In the genomic region with DNA sequence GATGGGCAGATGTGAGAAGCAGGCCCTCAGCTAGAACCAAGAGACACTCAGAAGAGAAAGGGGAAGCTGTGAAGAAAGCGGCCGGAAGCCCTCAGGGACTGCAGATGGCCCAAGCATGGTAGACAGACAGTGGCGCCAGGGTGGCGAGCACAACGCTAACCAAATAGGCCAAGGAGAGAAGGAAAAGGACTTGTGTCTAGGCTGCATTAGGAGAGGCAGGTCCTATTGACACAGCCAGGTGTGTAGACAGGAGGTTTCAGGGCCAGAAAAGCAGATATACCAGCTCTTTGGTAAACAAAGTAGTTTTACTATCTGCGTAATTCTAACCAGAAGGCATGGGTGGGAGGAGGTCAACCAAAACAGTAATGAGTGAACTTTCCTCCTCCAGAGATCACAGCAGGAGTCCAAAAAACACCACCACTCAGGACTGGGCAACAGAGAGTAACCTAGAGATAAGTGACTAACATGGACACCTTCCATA, we compare ENCODE assay signal across 1 cellular context.
TF ChIP-seq lines count a peak whose summit lies in the region.

No MANE protein-coding gene starts in this region.

TF ChIP-seq in HepG2, 621 proteins besides CTCF, POLR2A, EP300 and RAD21 (continued from another document):
- TF ChIP-seq, protein P1, sequence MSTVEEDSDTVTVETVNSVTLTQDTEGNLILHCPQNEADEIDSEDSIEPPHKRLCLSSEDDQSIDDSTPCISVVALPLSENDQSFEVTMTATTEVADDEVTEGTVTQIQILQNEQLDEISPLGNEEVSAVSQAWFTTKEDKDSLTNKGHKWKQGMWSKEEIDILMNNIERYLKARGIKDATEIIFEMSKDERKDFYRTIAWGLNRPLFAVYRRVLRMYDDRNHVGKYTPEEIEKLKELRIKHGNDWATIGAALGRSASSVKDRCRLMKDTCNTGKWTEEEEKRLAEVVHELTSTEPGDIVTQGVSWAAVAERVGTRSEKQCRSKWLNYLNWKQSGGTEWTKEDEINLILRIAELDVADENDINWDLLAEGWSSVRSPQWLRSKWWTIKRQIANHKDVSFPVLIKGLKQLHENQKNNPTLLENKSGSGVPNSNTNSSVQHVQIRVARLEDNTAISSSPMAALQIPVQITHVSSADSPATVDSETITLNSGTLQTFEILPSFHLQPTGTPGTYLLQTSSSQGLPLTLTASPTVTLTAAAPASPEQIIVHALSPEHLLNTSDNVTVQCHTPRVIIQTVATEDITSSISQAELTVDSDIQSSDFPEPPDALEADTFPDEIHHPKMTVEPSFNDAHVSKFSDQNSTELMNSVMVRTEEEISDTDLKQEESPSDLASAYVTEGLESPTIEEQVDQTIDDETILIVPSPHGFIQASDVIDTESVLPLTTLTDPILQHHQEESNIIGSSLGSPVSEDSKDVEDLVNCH (CRISPR knock-in tag; IDR thresholded peaks at IDR 0.05), result no peak
- TF ChIP-seq FOXM1 (CRISPR knock-in tag; IDR thresholded peaks at IDR 0.05), result no peak
- TF ChIP-seq, protein P2, sequence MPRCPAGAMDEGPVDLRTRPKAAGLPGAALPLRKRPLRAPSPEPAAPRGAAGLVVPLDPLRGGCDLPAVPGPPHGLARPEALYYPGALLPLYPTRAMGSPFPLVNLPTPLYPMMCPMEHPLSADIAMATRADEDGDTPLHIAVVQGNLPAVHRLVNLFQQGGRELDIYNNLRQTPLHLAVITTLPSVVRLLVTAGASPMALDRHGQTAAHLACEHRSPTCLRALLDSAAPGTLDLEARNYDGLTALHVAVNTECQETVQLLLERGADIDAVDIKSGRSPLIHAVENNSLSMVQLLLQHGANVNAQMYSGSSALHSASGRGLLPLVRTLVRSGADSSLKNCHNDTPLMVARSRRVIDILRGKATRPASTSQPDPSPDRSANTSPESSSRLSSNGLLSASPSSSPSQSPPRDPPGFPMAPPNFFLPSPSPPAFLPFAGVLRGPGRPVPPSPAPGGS (CRISPR knock-in tag; IDR thresholded peaks at IDR 0.05), result no peak
- TF ChIP-seq, protein P3, sequence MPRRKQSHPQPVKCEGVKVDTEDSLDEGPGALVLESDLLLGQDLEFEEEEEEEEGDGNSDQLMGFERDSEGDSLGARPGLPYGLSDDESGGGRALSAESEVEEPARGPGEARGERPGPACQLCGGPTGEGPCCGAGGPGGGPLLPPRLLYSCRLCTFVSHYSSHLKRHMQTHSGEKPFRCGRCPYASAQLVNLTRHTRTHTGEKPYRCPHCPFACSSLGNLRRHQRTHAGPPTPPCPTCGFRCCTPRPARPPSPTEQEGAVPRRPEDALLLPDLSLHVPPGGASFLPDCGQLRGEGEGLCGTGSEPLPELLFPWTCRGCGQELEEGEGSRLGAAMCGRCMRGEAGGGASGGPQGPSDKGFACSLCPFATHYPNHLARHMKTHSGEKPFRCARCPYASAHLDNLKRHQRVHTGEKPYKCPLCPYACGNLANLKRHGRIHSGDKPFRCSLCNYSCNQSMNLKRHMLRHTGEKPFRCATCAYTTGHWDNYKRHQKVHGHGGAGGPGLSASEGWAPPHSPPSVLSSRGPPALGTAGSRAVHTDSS (CRISPR knock-in tag; conservative IDR thresholded peaks at IDR 0.05), result no peak
- no peak for TF ChIP-seq ZNF713 (CRISPR knock-in tag; IDR thresholded peaks at IDR 0.05)
- TF ChIP-seq KLF15 (CRISPR knock-in tag; IDR thresholded peaks at IDR 0.05; ENCODE audit: borderline replicate concordance), result no peak
- TF ChIP-seq, protein P4, sequence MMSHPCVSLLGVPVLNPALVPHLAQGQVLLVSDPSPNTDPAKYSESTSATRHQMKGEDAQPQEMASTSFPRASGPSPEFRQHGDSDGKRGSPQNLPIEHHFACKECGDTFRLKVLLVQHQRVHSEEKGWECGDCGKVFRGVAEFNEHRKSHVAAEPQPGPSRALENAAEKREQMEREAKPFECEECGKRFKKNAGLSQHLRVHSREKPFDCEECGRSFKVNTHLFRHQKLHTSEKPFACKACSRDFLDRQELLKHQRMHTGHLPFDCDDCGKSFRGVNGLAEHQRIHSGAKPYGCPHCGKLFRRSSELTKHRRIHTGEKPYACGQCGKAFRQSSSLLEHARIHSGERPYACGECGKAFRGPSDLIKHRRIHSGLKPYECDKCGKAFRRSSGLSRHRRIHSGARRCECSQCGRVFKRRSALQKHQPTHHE (CRISPR knock-in tag; IDR thresholded peaks at IDR 0.05; ENCODE audit: borderline replicate concordance), result no peak
- TF ChIP-seq, protein P5, sequence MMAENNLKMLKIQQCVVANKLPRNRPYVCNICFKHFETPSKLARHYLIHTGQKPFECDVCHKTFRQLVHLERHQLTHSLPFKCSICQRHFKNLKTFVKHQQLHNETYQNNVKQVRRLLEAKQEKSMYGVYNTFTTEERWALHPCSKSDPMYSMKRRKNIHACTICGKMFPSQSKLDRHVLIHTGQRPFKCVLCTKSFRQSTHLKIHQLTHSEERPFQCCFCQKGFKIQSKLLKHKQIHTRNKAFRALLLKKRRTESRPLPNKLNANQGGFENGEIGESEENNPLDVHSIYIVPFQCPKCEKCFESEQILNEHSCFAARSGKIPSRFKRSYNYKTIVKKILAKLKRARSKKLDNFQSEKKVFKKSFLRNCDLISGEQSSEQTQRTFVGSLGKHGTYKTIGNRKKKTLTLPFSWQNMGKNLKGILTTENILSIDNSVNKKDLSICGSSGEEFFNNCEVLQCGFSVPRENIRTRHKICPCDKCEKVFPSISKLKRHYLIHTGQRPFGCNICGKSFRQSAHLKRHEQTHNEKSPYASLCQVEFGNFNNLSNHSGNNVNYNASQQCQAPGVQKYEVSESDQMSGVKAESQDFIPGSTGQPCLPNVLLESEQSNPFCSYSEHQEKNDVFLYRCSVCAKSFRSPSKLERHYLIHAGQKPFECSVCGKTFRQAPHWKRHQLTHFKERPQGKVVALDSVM (CRISPR knock-in tag; IDR thresholded peaks at IDR 0.05), result no peak
- TF ChIP-seq ZEB1 (IDR thresholded peaks at IDR 0.05; ENCODE audit: insufficient replicate concordance, low read depth), result no peak
- TF ChIP-seq MTF1 (CRISPR knock-in tag; IDR thresholded peaks at IDR 0.05), result no peak
- TF ChIP-seq, protein P6, sequence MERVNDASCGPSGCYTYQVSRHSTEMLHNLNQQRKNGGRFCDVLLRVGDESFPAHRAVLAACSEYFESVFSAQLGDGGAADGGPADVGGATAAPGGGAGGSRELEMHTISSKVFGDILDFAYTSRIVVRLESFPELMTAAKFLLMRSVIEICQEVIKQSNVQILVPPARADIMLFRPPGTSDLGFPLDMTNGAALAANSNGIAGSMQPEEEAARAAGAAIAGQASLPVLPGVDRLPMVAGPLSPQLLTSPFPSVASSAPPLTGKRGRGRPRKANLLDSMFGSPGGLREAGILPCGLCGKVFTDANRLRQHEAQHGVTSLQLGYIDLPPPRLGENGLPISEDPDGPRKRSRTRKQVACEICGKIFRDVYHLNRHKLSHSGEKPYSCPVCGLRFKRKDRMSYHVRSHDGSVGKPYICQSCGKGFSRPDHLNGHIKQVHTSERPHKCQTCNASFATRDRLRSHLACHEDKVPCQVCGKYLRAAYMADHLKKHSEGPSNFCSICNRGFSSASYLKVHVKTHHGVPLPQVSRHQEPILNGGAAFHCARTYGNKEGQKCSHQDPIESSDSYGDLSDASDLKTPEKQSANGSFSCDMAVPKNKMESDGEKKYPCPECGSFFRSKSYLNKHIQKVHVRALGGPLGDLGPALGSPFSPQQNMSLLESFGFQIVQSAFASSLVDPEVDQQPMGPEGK (CRISPR knock-in tag; IDR thresholded peaks at IDR 0.05), result no peak
